Comparison of ENCODE assay signal across 1 cellular context in the genomic region with DNA sequence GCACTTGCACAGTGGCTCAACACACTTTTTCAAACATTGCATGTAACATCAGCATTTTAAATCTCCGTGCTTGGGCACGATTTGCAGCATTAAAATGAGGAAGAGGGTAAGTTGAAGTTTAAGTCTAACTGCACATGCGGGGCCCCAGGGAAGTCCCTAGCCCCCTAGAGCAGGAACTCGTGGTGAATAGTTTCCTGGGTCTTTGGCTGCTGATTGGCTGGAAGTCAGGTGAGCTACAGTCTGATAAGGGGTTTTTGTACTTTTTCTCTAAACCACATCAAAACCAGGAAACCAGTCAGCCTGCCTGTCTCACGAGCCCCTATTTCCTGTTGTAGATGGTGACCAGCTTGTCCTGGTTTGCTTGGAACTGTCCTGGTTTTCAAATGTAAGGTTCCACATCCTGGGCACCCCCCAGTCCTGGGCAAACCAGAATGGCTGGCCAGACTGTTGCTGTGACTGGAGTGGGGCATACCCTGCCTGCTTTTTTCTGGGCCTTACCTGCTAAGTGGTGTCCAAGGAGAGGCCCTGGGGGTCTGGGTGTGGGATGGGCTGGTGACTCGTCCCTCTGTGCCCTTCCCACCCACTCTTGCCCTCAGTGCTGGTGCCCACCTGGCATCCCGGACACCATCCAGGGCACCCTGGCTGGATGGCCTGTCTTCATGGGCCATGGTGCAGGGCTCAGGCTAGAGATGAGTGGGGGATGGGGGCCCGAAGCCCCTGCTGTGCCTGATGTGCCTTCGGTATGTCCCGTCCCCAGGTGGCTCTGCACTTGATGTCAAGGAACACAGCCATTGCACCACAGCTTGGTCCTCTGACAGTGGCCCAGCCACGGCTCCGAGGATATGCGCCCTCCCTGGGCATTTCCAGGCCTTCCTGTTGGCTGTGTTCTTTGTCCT.
TF ChIP-seq lines count a peak whose summit lies in the region.

No MANE protein-coding gene starts in this region.

TF ChIP-seq in GM12878, 131 proteins besides CTCF, POLR2A, EP300 and RAD21 (continued from another document and continues in another):
- TF ChIP-seq, protein P1, sequence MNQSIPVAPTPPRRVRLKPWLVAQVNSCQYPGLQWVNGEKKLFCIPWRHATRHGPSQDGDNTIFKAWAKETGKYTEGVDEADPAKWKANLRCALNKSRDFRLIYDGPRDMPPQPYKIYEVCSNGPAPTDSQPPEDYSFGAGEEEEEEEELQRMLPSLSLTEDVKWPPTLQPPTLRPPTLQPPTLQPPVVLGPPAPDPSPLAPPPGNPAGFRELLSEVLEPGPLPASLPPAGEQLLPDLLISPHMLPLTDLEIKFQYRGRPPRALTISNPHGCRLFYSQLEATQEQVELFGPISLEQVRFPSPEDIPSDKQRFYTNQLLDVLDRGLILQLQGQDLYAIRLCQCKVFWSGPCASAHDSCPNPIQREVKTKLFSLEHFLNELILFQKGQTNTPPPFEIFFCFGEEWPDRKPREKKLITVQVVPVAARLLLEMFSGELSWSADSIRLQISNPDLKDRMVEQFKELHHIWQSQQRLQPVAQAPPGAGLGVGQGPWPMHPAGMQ (IDR thresholded peaks at IDR 0.05; ENCODE audit: borderline replicate concordance), result no peak
- 0 out of 2 replicates have a peak, but pooled peaks have one; percentile 46 for TF ChIP-seq TCF3 (IDR thresholded peaks at IDR 0.05; ENCODE audit: borderline replicate concordance, insufficient read depth, low read depth, low read length)
- no peak for TF ChIP-seq MTA2 (IDR thresholded peaks at IDR 0.05; ENCODE audit: low read depth)
- TF ChIP-seq POLR2AphosphoS5 (IDR thresholded peaks at IDR 0.05; ENCODE audit: low read length), result peak; percentile 67
- peak; percentile 90 to 95 for TF ChIP-seq BHLHE40 (IDR thresholded peaks at IDR 0.05; ENCODE audit: borderline replicate concordance in 1 of 2, low read depth in 2 of 2, low read length in 1 of 2)
- TF ChIP-seq SREBF2 (IDR thresholded peaks at IDR 0.05; ENCODE audit: low read length), result no peak
- peak in 1 of 2 experiments; percentile 87; a peak in 2 of 4 replicates for TF ChIP-seq ETV6 (conservative IDR thresholded peaks at IDR 0.05 in 1 of 2, IDR thresholded peaks at IDR 0.05 in 1 of 2; ENCODE audit: borderline replicate concordance in 1 of 2, low read depth in 1 of 2)
- no peak for TF ChIP-seq EGR1 (IDR thresholded peaks at IDR 0.05; ENCODE audit: borderline replicate concordance in 1 of 2, low read depth in 2 of 2, low read length in 2 of 2)
- peak; percentile 79 for TF ChIP-seq RAD51 (IDR thresholded peaks at IDR 0.05)
- TF ChIP-seq SUPT20H (IDR thresholded peaks at IDR 0.05; ENCODE audit: borderline replicate concordance, control insufficient read depth, low read depth, low read length), result no peak
- TF ChIP-seq EED (IDR thresholded peaks at IDR 0.05; ENCODE audit: low read depth), result peak; percentile 62; the same call in 1 of the 2 replicates
- TF ChIP-seq, protein P2, sequence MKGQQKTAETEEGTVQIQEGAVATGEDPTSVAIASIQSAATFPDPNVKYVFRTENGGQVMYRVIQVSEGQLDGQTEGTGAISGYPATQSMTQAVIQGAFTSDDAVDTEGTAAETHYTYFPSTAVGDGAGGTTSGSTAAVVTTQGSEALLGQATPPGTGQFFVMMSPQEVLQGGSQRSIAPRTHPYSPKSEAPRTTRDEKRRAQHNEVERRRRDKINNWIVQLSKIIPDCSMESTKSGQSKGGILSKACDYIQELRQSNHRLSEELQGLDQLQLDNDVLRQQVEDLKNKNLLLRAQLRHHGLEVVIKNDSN (IDR thresholded peaks at IDR 0.05; ENCODE audit: borderline replicate concordance, extremely low read length, insufficient read depth, low read depth, low read length), result peak; percentile 45
- no peak for TF ChIP-seq NRF1 (conservative IDR thresholded peaks at IDR 0.05; ENCODE audit: low read depth, low read length)
- TF ChIP-seq YBX1 (IDR thresholded peaks at IDR 0.05), result no peak
- no peak for TF ChIP-seq STAT1 (conservative IDR thresholded peaks at IDR 0.05)
- TF ChIP-seq HCFC1 (IDR thresholded peaks at IDR 0.05; ENCODE audit: low read length), result no peak
- TF ChIP-seq CBFB (IDR thresholded peaks at IDR 0.05; ENCODE audit: low read depth), result peak; percentile 73; the same call in 1 of the 2 replicates
- TF ChIP-seq NR2F1 (conservative IDR thresholded peaks at IDR 0.05), result no peak
- TF ChIP-seq BCL11A (IDR thresholded peaks at IDR 0.05; ENCODE audit: low read depth, low read length), result peak; percentile 49; the same call in 1 of the 2 replicates
- TF ChIP-seq HDAC6 (IDR thresholded peaks at IDR 0.05; ENCODE audit: unreplicated experiment), result no peak
- no peak for TF ChIP-seq ZNF622 (IDR thresholded peaks at IDR 0.05)
- TF ChIP-seq, protein P3, sequence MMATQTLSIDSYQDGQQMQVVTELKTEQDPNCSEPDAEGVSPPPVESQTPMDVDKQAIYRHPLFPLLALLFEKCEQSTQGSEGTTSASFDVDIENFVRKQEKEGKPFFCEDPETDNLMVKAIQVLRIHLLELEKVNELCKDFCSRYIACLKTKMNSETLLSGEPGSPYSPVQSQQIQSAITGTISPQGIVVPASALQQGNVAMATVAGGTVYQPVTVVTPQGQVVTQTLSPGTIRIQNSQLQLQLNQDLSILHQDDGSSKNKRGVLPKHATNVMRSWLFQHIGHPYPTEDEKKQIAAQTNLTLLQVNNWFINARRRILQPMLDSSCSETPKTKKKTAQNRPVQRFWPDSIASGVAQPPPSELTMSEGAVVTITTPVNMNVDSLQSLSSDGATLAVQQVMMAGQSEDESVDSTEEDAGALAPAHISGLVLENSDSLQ (IDR thresholded peaks at IDR 0.05), result peak; percentile 84
- TF ChIP-seq, protein P4, sequence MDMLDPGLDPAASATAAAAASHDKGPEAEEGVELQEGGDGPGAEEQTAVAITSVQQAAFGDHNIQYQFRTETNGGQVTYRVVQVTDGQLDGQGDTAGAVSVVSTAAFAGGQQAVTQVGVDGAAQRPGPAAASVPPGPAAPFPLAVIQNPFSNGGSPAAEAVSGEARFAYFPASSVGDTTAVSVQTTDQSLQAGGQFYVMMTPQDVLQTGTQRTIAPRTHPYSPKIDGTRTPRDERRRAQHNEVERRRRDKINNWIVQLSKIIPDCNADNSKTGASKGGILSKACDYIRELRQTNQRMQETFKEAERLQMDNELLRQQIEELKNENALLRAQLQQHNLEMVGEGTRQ (IDR thresholded peaks at IDR 0.05; ENCODE audit: borderline replicate concordance, low read depth, low read length), result peak; percentile 58
- peak; percentile 93 for TF ChIP-seq SPI1 (IDR thresholded peaks at IDR 0.05; ENCODE audit: borderline replicate concordance, insufficient read depth, low read depth, low read length)
- no peak for TF ChIP-seq MEF2A (IDR thresholded peaks at IDR 0.05; ENCODE audit: insufficient read depth, low read depth, low read length)
- TF ChIP-seq CBX5 (IDR thresholded peaks at IDR 0.05; ENCODE audit: low read depth), result no peak
- no peak for TF ChIP-seq NR2C2 (IDR thresholded peaks at IDR 0.05; ENCODE audit: borderline replicate concordance, control insufficient read depth, insufficient read length, low read depth)
- TF ChIP-seq, protein P5, sequence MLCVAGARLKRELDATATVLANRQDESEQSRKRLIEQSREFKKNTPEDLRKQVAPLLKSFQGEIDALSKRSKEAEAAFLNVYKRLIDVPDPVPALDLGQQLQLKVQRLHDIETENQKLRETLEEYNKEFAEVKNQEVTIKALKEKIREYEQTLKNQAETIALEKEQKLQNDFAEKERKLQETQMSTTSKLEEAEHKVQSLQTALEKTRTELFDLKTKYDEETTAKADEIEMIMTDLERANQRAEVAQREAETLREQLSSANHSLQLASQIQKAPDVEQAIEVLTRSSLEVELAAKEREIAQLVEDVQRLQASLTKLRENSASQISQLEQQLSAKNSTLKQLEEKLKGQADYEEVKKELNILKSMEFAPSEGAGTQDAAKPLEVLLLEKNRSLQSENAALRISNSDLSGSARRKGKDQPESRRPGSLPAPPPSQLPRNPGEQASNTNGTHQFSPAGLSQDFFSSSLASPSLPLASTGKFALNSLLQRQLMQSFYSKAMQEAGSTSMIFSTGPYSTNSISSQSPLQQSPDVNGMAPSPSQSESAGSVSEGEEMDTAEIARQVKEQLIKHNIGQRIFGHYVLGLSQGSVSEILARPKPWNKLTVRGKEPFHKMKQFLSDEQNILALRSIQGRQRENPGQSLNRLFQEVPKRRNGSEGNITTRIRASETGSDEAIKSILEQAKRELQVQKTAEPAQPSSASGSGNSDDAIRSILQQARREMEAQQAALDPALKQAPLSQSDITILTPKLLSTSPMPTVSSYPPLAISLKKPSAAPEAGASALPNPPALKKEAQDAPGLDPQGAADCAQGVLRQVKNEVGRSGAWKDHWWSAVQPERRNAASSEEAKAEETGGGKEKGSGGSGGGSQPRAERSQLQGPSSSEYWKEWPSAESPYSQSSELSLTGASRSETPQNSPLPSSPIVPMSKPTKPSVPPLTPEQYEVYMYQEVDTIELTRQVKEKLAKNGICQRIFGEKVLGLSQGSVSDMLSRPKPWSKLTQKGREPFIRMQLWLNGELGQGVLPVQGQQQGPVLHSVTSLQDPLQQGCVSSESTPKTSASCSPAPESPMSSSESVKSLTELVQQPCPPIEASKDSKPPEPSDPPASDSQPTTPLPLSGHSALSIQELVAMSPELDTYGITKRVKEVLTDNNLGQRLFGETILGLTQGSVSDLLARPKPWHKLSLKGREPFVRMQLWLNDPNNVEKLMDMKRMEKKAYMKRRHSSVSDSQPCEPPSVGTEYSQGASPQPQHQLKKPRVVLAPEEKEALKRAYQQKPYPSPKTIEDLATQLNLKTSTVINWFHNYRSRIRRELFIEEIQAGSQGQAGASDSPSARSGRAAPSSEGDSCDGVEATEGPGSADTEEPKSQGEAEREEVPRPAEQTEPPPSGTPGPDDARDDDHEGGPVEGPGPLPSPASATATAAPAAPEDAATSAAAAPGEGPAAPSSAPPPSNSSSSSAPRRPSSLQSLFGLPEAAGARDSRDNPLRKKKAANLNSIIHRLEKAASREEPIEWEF (IDR thresholded peaks at IDR 0.05; ENCODE audit: insufficient replicate concordance, low read depth, low read length), result no peak
- TF ChIP-seq, protein P6, sequence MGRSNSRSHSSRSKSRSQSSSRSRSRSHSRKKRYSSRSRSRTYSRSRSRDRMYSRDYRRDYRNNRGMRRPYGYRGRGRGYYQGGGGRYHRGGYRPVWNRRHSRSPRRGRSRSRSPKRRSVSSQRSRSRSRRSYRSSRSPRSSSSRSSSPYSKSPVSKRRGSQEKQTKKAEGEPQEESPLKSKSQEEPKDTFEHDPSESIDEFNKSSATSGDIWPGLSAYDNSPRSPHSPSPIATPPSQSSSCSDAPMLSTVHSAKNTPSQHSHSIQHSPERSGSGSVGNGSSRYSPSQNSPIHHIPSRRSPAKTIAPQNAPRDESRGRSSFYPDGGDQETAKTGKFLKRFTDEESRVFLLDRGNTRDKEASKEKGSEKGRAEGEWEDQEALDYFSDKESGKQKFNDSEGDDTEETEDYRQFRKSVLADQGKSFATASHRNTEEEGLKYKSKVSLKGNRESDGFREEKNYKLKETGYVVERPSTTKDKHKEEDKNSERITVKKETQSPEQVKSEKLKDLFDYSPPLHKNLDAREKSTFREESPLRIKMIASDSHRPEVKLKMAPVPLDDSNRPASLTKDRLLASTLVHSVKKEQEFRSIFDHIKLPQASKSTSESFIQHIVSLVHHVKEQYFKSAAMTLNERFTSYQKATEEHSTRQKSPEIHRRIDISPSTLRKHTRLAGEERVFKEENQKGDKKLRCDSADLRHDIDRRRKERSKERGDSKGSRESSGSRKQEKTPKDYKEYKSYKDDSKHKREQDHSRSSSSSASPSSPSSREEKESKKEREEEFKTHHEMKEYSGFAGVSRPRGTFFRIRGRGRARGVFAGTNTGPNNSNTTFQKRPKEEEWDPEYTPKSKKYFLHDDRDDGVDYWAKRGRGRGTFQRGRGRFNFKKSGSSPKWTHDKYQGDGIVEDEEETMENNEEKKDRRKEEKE (IDR thresholded peaks at IDR 0.05), result no peak
- TF ChIP-seq MXI1 (IDR thresholded peaks at IDR 0.05; ENCODE audit: low read depth, low read length), result no peak
- no peak for TF ChIP-seq POLR2AphosphoS2 (IDR thresholded peaks at IDR 0.05; ENCODE audit: low read depth, low read length)
- TF ChIP-seq ZBED1 (IDR thresholded peaks at IDR 0.05; ENCODE audit: borderline replicate concordance), result 0 out of 2 replicates have a peak, but pooled peaks have one; percentile 31
- TF ChIP-seq, protein P7, sequence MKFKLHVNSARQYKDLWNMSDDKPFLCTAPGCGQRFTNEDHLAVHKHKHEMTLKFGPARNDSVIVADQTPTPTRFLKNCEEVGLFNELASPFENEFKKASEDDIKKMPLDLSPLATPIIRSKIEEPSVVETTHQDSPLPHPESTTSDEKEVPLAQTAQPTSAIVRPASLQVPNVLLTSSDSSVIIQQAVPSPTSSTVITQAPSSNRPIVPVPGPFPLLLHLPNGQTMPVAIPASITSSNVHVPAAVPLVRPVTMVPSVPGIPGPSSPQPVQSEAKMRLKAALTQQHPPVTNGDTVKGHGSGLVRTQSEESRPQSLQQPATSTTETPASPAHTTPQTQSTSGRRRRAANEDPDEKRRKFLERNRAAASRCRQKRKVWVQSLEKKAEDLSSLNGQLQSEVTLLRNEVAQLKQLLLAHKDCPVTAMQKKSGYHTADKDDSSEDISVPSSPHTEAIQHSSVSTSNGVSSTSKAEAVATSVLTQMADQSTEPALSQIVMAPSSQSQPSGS (IDR thresholded peaks at IDR 0.05; ENCODE audit: low read length), result no peak
- no peak for TF ChIP-seq HDAC2 (IDR thresholded peaks at IDR 0.05)
- TF ChIP-seq, protein P8, sequence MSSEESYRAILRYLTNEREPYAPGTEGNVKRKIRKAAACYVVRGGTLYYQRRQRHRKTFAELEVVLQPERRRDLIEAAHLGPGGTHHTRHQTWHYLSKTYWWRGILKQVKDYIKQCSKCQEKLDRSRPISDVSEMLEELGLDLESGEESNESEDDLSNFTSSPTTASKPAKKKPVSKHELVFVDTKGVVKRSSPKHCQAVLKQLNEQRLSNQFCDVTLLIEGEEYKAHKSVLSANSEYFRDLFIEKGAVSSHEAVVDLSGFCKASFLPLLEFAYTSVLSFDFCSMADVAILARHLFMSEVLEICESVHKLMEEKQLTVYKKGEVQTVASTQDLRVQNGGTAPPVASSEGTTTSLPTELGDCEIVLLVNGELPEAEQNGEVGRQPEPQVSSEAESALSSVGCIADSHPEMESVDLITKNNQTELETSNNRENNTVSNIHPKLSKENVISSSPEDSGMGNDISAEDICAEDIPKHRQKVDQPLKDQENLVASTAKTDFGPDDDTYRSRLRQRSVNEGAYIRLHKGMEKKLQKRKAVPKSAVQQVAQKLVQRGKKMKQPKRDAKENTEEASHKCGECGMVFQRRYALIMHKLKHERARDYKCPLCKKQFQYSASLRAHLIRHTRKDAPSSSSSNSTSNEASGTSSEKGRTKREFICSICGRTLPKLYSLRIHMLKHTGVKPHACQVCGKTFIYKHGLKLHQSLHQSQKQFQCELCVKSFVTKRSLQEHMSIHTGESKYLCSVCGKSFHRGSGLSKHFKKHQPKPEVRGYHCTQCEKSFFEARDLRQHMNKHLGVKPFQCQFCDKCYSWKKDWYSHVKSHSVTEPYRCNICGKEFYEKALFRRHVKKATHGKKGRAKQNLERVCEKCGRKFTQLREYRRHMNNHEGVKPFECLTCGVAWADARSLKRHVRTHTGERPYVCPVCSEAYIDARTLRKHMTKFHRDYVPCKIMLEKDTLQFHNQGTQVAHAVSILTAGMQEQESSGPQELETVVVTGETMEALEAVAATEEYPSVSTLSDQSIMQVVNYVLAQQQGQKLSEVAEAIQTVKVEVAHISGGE (CRISPR knock-in tag; IDR thresholded peaks at IDR 0.05), result no peak
